Comparison of ENCODE assay signal across 21 cellular contexts in genomic region chr6:142893088-142893487, GRCh38. TPM values are rescaled to one million over a fixed set of nuclear protein-coding genes. Genes with fewer than 3 reads are reported as not detected.
DNase-seq lines count a peak whose midpoint lies in the region; ATAC-seq, FAIRE-seq and TF ChIP-seq lines count a peak whose summit lies in the region.
"Had no signal": no experiment of that assay in that cellular context is flagged by ENCODE, and none has a peak within 500 bp of the region (broad histone marks: within the 10 kb centered on the region; RNA-seq: fewer than 3 reads in every experiment).

No MANE protein-coding gene starts in this region.

- no peak for TF ChIP-seq CTCF in Panc1 (IDR thresholded peaks at IDR 0.05)
- TF ChIP-seq CTCF in cardiac fibroblast (IDR thresholded peaks at IDR 0.05; ENCODE audit: low read depth, low read length): no peak
- TF ChIP-seq CTCF in HepG2 (CRISPR knock-in tag; IDR thresholded peaks at IDR 0.05): no peak
- no peak for TF ChIP-seq CTCF in stomach (IDR thresholded peaks at IDR 0.05)

- H3K4me3 ChIP-seq in Panc1 (ENCODE audit: low read depth in 2 of 2, low read length in 2 of 2) (no peak overlapping the region), cardiac fibroblast (replicated peaks in 1 of 2; ENCODE audit: low read depth in 2 of 2, low read length in 2 of 2) (no peak overlapping the region), HepG2 (replicated peaks in 1 of 3; ENCODE audit: insufficient read depth in 1 of 3, low read depth in 2 of 3, low read length in 3 of 3) (no peak overlapping the region), stomach (no peak overlapping the region)
- H3K4me3 ChIP-seq: neural progenitor cell, SK-N-MC had no signal

- DNase-seq in EL (peak; percentile 68), Panc1 (ENCODE audit: low read depth, low spot score) (no peak), cardiac fibroblast (ENCODE audit: low read depth in 2 of 2) (peak; percentile 46 to 66), HepG2 (ENCODE audit: low spot score) (no peak), T-helper 1 cell (no peak), stomach (no peak)
- DNase-seq: activated CD4-positive, alpha-beta memory T cell treated with anti-CD3 and anti-CD28 coated beads, Interleukin-2, amount 10 ng/mL, durations not matched to agents 7 days and 5 days; activated naive CD8-positive, alpha-beta T cell treated with anti-CD3 and anti-CD28 coated beads for 36 hours; activated T-cell treated with anti-CD3 and anti-CD28 coated beads, Interleukin-2, amount 50 U/mL, for 4 hours; immature natural killer cell; Kasumi-1; NCI-H187 treated with DMSO at 0.1 percent for 48 hours; right cardiac atrium; stimulated activated CD4-positive, alpha-beta T cell treated with anti-CD3 and anti-CD28 coated beads, Interleukin-1b, Interleukin-23, amount 100 ng/mL, for 48 hours; substantia nigra had no signal

- no peaks in the 10 kb centered on the region for H3K27me3 ChIP-seq in Panc1 (ENCODE audit: control insufficient read depth, insufficient read depth, low read length)
- H3K27me3 ChIP-seq in HepG2 (ENCODE audit: control insufficient read depth in 1 of 2, insufficient read depth in 2 of 2, low read length in 2 of 2): no peaks in the 10 kb centered on the region
- H3K27me3 ChIP-seq in stomach: no peaks in the 10 kb centered on the region
- H3K27me3 ChIP-seq: neural progenitor cell had no signal

- POLR2A ChIA-PET in Panc1 (lab: Charles Lee) (no interaction called here), HepG2 (lab: Yijun Ruan, JAX) (no interaction called here)

- no peaks in the 10 kb centered on the region; the same call in 1 of the 2 replicates for H3K36me3 ChIP-seq in Panc1 (ENCODE audit: control insufficient read depth, insufficient read depth, low read length)
- H3K36me3 ChIP-seq in HepG2 (replicated peaks in 1 of 2; ENCODE audit: control insufficient read depth in 1 of 2, insufficient read depth in 2 of 2, low read length in 2 of 2): no peaks in the 10 kb centered on the region
- no peaks in the 10 kb centered on the region for H3K36me3 ChIP-seq in stomach
- H3K36me3 ChIP-seq: neural progenitor cell had no signal

- CTCF ChIA-PET in Panc1 (lab: Charles Lee): no interaction called here
- CTCF ChIA-PET in HepG2 (lab: Yijun Ruan, JAX; ENCODE audit: low intra/inter-chr PET ratio, low total read pairs): no interaction called here

- in situ Hi-C loops in Panc1 (cut with HindIII; ENCODE audit: low pct_unique_long_range_greater_than_20kb, low sequenced_read_pairs) (no loop called here), HepG2 (cut with HindIII; ENCODE audit: extremely low pct_ligation_motif_present, low pct_unique_long_range_greater_than_20kb) (no loop called here)

- ATAC-seq in Panc1 (0 out of 2 replicates have a peak, but pooled peaks have one; percentile 45), HepG2 (no peak), HG03442 (IDR thresholded peaks at IDR 0.05; ENCODE audit: unreplicated experiment) (no peak), GM21423 (IDR thresholded peaks at IDR 0.05; ENCODE audit: unreplicated experiment) (no peak)
- ATAC-seq: activated T-cell treated with anti-CD3 and anti-CD28 coated beads, Interleukin-2, amount 50 U/mL, for 4 hours had no signal

- H4K20me1 ChIP-seq in HepG2 (ENCODE audit: insufficient read depth, low read length): peaks cover 16% of the 10 kb centered on the region; the same call in 1 of the 2 replicates

- H3K9me3 ChIP-seq in Panc1 (ENCODE audit: control insufficient read depth, insufficient read depth, low read depth, low read length): no peaks in the 10 kb centered on the region
- no peaks in the 10 kb centered on the region for H3K9me3 ChIP-seq in HepG2 (ENCODE audit: low read length)
- no peaks in the 10 kb centered on the region for H3K9me3 ChIP-seq in stomach

- no peak overlapping the region for H3K9ac ChIP-seq in HepG2 (ENCODE audit: insufficient read depth, low read depth, low read length)
- H3K9ac ChIP-seq: neural progenitor cell had no signal

- intact Hi-C loops in Panc1 (cut with micrococcal nuclease; ENCODE audit: unreplicated experiment) (no loop called here), HepG2 (cut with micrococcal nuclease; ENCODE audit: unreplicated experiment) (no loop called here), stomach (cut with DNase I; ENCODE audit: low total_unique reads) (no loop called here)

- BruUV-seq in Panc1 (replicated peaks; lab: Mats Ljungman, UMichigan) (no TSS peak), HepG2 (replicated peaks; lab: Mats Ljungman, UMichigan) (no TSS peak)

- no peak overlapping the region for H3K4me2 ChIP-seq in HepG2 (ENCODE audit: low read depth, low read length)
- H3K4me2 ChIP-seq: neural progenitor cell had no signal

- no peak for FAIRE-seq in HepG2 (lab: Jason Lieb, UNC)
- FAIRE-seq: endometrium, H54 had no signal

- TF ChIP-seq RAD21 in HepG2 (CRISPR knock-in tag; IDR thresholded peaks at IDR 0.05): no peak

- TF ChIP-seq POLR2A in HepG2 (IDR thresholded peaks at IDR 0.05; ENCODE audit: insufficient read depth in 1 of 2, low read depth in 2 of 2, low read length in 2 of 2) (no peak), stomach (IDR thresholded peaks at IDR 0.05) (no peak)

- no peak for TF ChIP-seq EP300 in HepG2 (IDR thresholded peaks at IDR 0.05; ENCODE audit: low read depth in 2 of 2, low read length in 2 of 2)
- TF ChIP-seq EP300 in HepG2 (CRISPR knock-in tag; IDR thresholded peaks at IDR 0.05; ENCODE audit: borderline replicate concordance): no peak
- no peak for TF ChIP-seq EP300 in stomach (IDR thresholded peaks at IDR 0.05)

- WGBS in HepG2 (ENCODE audit: low lambda C conversion rate): 82% methylated on average over 4 of the region's 4 CpGs
- WGBS in stomach, 5 donors: 30 to 60% (median 46%) methylated on average over 4 of the region's 4 CpGs

- H2AFZ ChIP-seq in HepG2 (ENCODE audit: low read length): no peak overlapping the region
- H2AFZ ChIP-seq: neural progenitor cell had no signal

- H3K79me2 ChIP-seq in HepG2 (ENCODE audit: insufficient read depth, low read length): no peaks in the 10 kb centered on the region

- H3K4me1 ChIP-seq in Panc1 (ENCODE audit: control insufficient read depth, insufficient read depth, low read length) (peaks cover 11% of the 10 kb centered on the region; the same call in 1 of the 2 replicates), HepG2 (ENCODE audit: insufficient read depth, low read length) (no peaks in the 10 kb centered on the region), stomach (peaks cover 0 to 25% (median 5%) of the 10 kb centered on the region in 4 donors)

- H3K27ac ChIP-seq in Panc1 (ENCODE audit: low read length) (no peak overlapping the region), HepG2 (ENCODE audit: extremely low read length, insufficient read depth, low read length) (no peak overlapping the region), stomach (no peak overlapping the region)
- H3K27ac ChIP-seq: neural progenitor cell, SK-N-MC had no signal

RNA-seq across cellular contexts. Expression of gene HIVEP2, which starts 51.9 kb away (rescaled TPM):
- total RNA-seq in Panc1 (2021; ENCODE audit: unreplicated experiment): 10.3 TPM
- polyA plus RNA-seq in Panc1 (2012; ENCODE audit: insufficient read length): 5.3 TPM
- 3.4 and 5.4 TPM in 2 replicates for total RNA-seq in HepG2 (2016; rRNA removed; fragmentation: Illumina TruSeq; extraction: Trizol)
- 0.30 and 1.5 TPM in 2 replicates for total RNA-seq in HepG2 (2016; cell fraction: cytosol; rRNA removed; fragmentation: Illumina TruSeq; extraction: Trizol; ENCODE audit: low read depth)
- total RNA-seq in HepG2 (2016; cell fraction: insoluble cytoplasmic fraction; rRNA removed; fragmentation: Illumina TruSeq; extraction: Trizol): 4.1 TPM in 2 replicates
- 1.2 and 1.8 TPM in 2 replicates for total RNA-seq in HepG2 (2016; cell fraction: membrane; rRNA removed; fragmentation: Illumina TruSeq; extraction: Trizol)
- total RNA-seq in HepG2 (2016; cell fraction: nucleus; rRNA removed; fragmentation: Illumina TruSeq; extraction: Trizol): 4.9 and 5.6 TPM in 2 replicates
- polyA plus RNA-seq in HepG2 (2011; rRNA removed): 12.8 and 12.9 TPM in 2 replicates
- 6.4 and 8.1 TPM in 2 replicates for polyA plus RNA-seq in HepG2 (2011; cell fraction: cytosol; rRNA removed)
- 27.7 and 28.6 TPM in 2 replicates for polyA plus RNA-seq in HepG2 (2011; cell fraction: nucleus; rRNA removed)
- polyA plus RNA-seq in HepG2 (2012): 14.5 and 17.1 TPM in 2 replicates
- polyA plus RNA-seq in HepG2 (2016; cell fraction: cytosol; fragmentation: Illumina TruSeq; extraction: Trizol; ENCODE audit: low read depth): 0.05 and 0.18 TPM in 2 replicates
- polyA plus RNA-seq in HepG2 (2016; cell fraction: insoluble cytoplasmic fraction; fragmentation: Illumina TruSeq; extraction: Trizol; ENCODE audit: low read depth): 2.4 and 2.5 TPM in 2 replicates
- polyA plus RNA-seq in HepG2 (2016; cell fraction: membrane; fragmentation: Illumina TruSeq; extraction: Trizol; ENCODE audit: low read depth): 0.22 and 0.25 TPM in 2 replicates
- polyA plus RNA-seq in HepG2 (2016; cell fraction: nucleus; fragmentation: Illumina TruSeq; extraction: Trizol; ENCODE audit: insufficient read depth, low read depth): 6.9 and 8.3 TPM in 2 replicates
- 3.8 and 23.2 TPM in 2 replicates for polyA minus RNA-seq in HepG2 (2011; rRNA and poly(A)+ RNA removed; ENCODE audit: low replicate concordance)
- polyA minus RNA-seq in HepG2 (2011; cell fraction: cytosol; rRNA and poly(A)+ RNA removed): 12.5 and 18.3 TPM in 2 replicates
- 35.8 and 45.4 TPM in 2 replicates for polyA minus RNA-seq in HepG2 (2011; cell fraction: nucleus; rRNA and poly(A)+ RNA removed)
- 10 to 100 TPM in 2 of 5 donors, 1 to 10 TPM in 2, under 1 TPM in 1; 0.58 to 14.3 (median 9.1) TPM for total RNA-seq in stomach
- 1 to 10 TPM; 2.2 to 3.2 (median 2.9) TPM for polyA plus RNA-seq in stomach

Comparison
In these comparisons a context has a peak if more than half of its experiments do, and no peak if none do; other contexts are left out.
1. DNase-seq: peak in EL (single experiment) and cardiac fibroblast (2 of 2); none in Panc1 (single experiment), HepG2 (single experiment), T-helper 1 cell (0 of 5) and stomach (single experiment).